In genomic region chr2:112480540-112481049, GRCh38 we compare ENCODE assay signal across 8 cellular contexts. TPM values are rescaled to one million over a fixed set of nuclear protein-coding genes. Genes with fewer than 3 reads are reported as not detected.
DNase-seq lines count a peak whose midpoint lies in the region; ATAC-seq and TF ChIP-seq lines count a peak whose summit lies in the region.

No MANE protein-coding gene starts in this region.

- H3K4me3 Mint-ChIP-seq in CD4-positive, alpha-beta memory T cell = peak overlapping the region; percentile 89 to 99 (median 96)
- peak overlapping the region; percentile 95 for H3K4me3 Mint-ChIP-seq in stimulated activated naive CD8-positive, alpha-beta T cell treated with anti-CD3 and anti-CD28 coated beads, Interleukin-15, Interleukin-2, amounts not matched to agents 100 ng/mL and 50 ng/mL, for 24 hours

- H4K20me1 ChIP-seq in KMS-11 (ENCODE audit: insufficient read depth) = no peaks in the 10 kb centered on the region

- no peaks in the 10 kb centered on the region for H3K79me2 ChIP-seq in KMS-11 (ENCODE audit: insufficient read depth, low read depth)

- peak overlapping the region; percentile 72 for H3K4me2 ChIP-seq in KMS-11

- H3K36me3 Mint-ChIP-seq in CD4-positive, alpha-beta memory T cell = peaks cover 0 to 14% of the 10 kb centered on the region in 2 donors
- H3K36me3 Mint-ChIP-seq in stimulated activated naive CD8-positive, alpha-beta T cell treated with anti-CD3 and anti-CD28 coated beads, Interleukin-15, Interleukin-2, amounts not matched to agents 100 ng/mL and 50 ng/mL, for 24 hours (ENCODE audit: low read depth) = peaks cover 15% of the 10 kb centered on the region

- H3K9me3 ChIP-seq in CD4-positive, alpha-beta memory T cell (ENCODE audit: control insufficient read depth in 1 of 2, low read length in 2 of 2) = no peaks in the 10 kb centered on the region

- peak overlapping the region; percentile 37 to 78 for H3K4me3 ChIP-seq in CD4-positive, alpha-beta memory T cell (ENCODE audit: low read length in 2 of 2)
- H3K4me3 ChIP-seq in KMS-11 (IDR thresholded peaks at IDR 0.05; ENCODE audit: insufficient read depth, low read depth, low read length) (no peak overlapping the region), kidney epithelial cell (ENCODE audit: low read depth, low read length) (peak overlapping the region; percentile 11)

- peaks cover 26% of the 10 kb centered on the region for H3K4me1 ChIP-seq in CD4-positive, alpha-beta memory T cell (ENCODE audit: insufficient read depth, low read length)
- peaks cover 12% of the 10 kb centered on the region for H3K4me1 ChIP-seq in KMS-11 (ENCODE audit: low read depth, poor library complexity, severe bottlenecking)

- H3K27ac ChIP-seq in CD4-positive, alpha-beta memory T cell (ENCODE audit: low read depth, low read length) = peak overlapping the region; percentile 62
- peak overlapping the region; percentile 62 for H3K27ac ChIP-seq in KMS-11

- H3K9ac ChIP-seq in KMS-11 = peak overlapping the region; percentile 41; the same call in 1 of the 2 replicates

- peak overlapping the region; percentile 89 for H2AFZ ChIP-seq in KMS-11 (ENCODE audit: low read depth)

- H3K27me3 ChIP-seq in CD4-positive, alpha-beta memory T cell (ENCODE audit: insufficient read depth, low read length) = no peaks in the 10 kb centered on the region
- H3K27me3 ChIP-seq in KMS-11 (ENCODE audit: insufficient read depth, low read depth) (no peaks in the 10 kb centered on the region), kidney epithelial cell (ENCODE audit: control insufficient read depth, insufficient read depth, low read length) (no peaks in the 10 kb centered on the region)

- H3K9me3 Mint-ChIP-seq in CD4-positive, alpha-beta memory T cell = no peaks in the 10 kb centered on the region
- H3K9me3 Mint-ChIP-seq in stimulated activated naive CD8-positive, alpha-beta T cell treated with anti-CD3 and anti-CD28 coated beads, Interleukin-15, Interleukin-2, amounts not matched to agents 100 ng/mL and 50 ng/mL, for 24 hours = no peaks in the 10 kb centered on the region

- H3K36me3 ChIP-seq in CD4-positive, alpha-beta memory T cell (ENCODE audit: insufficient read depth, low read length) = no peaks in the 10 kb centered on the region
- H3K36me3 ChIP-seq in KMS-11 (ENCODE audit: insufficient read depth) (no peaks in the 10 kb centered on the region), kidney epithelial cell (ENCODE audit: control insufficient read depth, insufficient read depth, low read length) (no peaks in the 10 kb centered on the region)

- ATAC-seq in HG03521 (IDR thresholded peaks at IDR 0.05; ENCODE audit: unreplicated experiment) = no peak
- ATAC-seq in HG02938 (IDR thresholded peaks at IDR 0.05; ENCODE audit: unreplicated experiment) = no peak

- intact Hi-C loops in CD4-positive, alpha-beta memory T cell (cut with micrococcal nuclease) = loop anchor here (1.0 to 10.0 kb wide), 4 partner anchors 62 to 244 kb away; partner anchors contain the start of genes NT5DC4, POLR1B and ZC3H8

- CTCF ChIA-PET in CD4-positive, alpha-beta memory T cell (lab: Charles Lee; ENCODE audit: partially characterized antibody) = interaction anchor here (0.7 to 3.0 kb wide), 29 partner anchors 9 to 598 kb away, joined by 3 to 40 read pairs (median 4); partner anchors contain the start of gene RGPD8

- peak in 3 of 5 donors; percentile 15 to 43 (median 38) for DNase-seq in CD4-positive, alpha-beta memory T cell
- DNase-seq in activated naive CD4-positive, alpha-beta T cell treated with Interleukin-2 at 50 U/mL for 16 hours = peak; percentile 27
- DNase-seq in kidney epithelial cell (ENCODE audit: low read depth) = no peak
- no peak for DNase-seq in effector CD4-positive, alpha-beta T cell

- H3K27ac Mint-ChIP-seq in CD4-positive, alpha-beta memory T cell = peak overlapping the region; percentile 88 to 95 (median 89)
- peak overlapping the region; percentile 78 for H3K27ac Mint-ChIP-seq in stimulated activated naive CD8-positive, alpha-beta T cell treated with anti-CD3 and anti-CD28 coated beads, Interleukin-15, Interleukin-2, amounts not matched to agents 100 ng/mL and 50 ng/mL, for 24 hours

- POLR2A ChIA-PET in CD4-positive, alpha-beta memory T cell (lab: Charles Lee; ENCODE audit: partially characterized antibody) = interaction anchor here (1.0 to 2.2 kb wide), 6 partner anchors 11 to 425 kb away, joined by 3 to 21 read pairs (median 4); partner anchors contain the start of genes CHCHD5 and POLR1B

- TF ChIP-seq CTCF in KMS-11 (conservative IDR thresholded peaks at IDR 0.05; ENCODE audit: low read depth, low read length) (no peak; the same call in 1 of the 2 replicates), kidney epithelial cell (IDR thresholded peaks at IDR 0.05; ENCODE audit: insufficient read depth, low read length, poor library complexity, severe bottlenecking) (no peak)

- peaks cover 17 to 34% (median 25%) of the 10 kb centered on the region in 4 donors for H3K4me1 Mint-ChIP-seq in CD4-positive, alpha-beta memory T cell
- peaks cover 30% of the 10 kb centered on the region for H3K4me1 Mint-ChIP-seq in stimulated activated naive CD8-positive, alpha-beta T cell treated with anti-CD3 and anti-CD28 coated beads, Interleukin-15, Interleukin-2, amounts not matched to agents 100 ng/mL and 50 ng/mL, for 24 hours (ENCODE audit: low read depth)

- H3K27me3 Mint-ChIP-seq in CD4-positive, alpha-beta memory T cell = no peaks in the 10 kb centered on the region
- no peaks in the 10 kb centered on the region for H3K27me3 Mint-ChIP-seq in stimulated activated naive CD8-positive, alpha-beta T cell treated with anti-CD3 and anti-CD28 coated beads, Interleukin-15, Interleukin-2, amounts not matched to agents 100 ng/mL and 50 ng/mL, for 24 hours

RNA-seq across cellular contexts. Expression of gene TTL, which starts 1.4 kb away (rescaled TPM):
- 10 to 100 TPM; 22.3 to 23.3 TPM for total RNA-seq in CD4-positive, alpha-beta memory T cell
- 1 to 10 TPM; 1.8 to 5.4 TPM for polyA plus RNA-seq in CD4-positive, alpha-beta memory T cell
- total RNA-seq in kidney epithelial cell = 51.3 and 59.3 TPM in 2 replicates

RNA-seq across cellular contexts. Expression of gene RGPD8, which starts 47.1 kb away (rescaled TPM):
- total RNA-seq in CD4-positive, alpha-beta memory T cell = 10 to 100 TPM; 30.0 to 30.1 TPM
- polyA plus RNA-seq in CD4-positive, alpha-beta memory T cell = 1 to 10 TPM; 1.9 to 4.7 TPM
- total RNA-seq in kidney epithelial cell = 6.5 and 7.7 TPM in 2 replicates

Comparison
In these comparisons a context has a peak if more than half of its experiments do, and no peak if none do; other contexts are left out.
1. DNase-seq: peak in CD4-positive, alpha-beta memory T cell (3 of 5) and activated naive CD4-positive, alpha-beta T cell treated with Interleukin-2 at 50 U/mL for 16 hours (single experiment); none in kidney epithelial cell (single experiment) and effector CD4-positive, alpha-beta T cell (single experiment).